In the genomic region with DNA sequence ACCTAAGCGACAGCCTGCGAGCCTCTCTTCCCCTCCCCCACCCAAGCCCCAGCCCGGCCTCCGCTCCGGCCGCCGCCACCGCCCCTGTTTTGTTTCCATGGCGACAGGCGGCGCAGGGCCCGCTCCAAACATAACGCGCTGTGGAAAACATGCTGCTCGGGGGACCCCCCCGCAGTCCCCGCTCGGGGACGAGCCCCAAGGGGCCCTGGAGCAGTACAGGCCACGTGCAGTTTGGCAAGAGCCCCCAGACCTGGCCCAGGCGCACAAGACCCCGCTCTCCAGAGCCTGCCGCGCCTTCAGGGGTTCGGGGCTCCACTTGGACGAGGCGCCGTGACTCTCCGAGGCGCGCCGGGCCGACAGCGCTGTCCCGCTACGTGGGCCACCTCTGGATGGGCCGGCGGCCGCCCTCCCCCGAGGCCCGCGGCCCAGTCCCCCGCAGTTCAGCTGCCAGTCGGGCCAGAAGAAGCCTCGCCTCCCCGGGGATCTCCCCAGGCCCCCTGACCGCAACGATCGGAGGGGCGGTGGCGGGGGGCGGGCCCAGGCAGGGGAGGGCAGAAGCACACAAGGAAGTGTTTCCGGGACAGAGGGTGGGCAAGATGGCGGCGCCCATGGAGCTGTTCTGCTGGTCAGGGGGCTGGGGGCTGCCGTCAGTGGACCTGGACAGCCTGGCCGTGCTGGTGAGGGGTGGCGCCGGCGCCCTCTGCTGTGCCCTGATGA, we compare ENCODE assay signal across 8 cellular contexts. TPM values are rescaled to one million over a fixed set of nuclear protein-coding genes. Genes with fewer than 3 reads are reported as not detected.
DNase-seq lines count a peak whose midpoint lies in the region; ATAC-seq and TF ChIP-seq lines count a peak whose summit lies in the region.

A gene with protein sequence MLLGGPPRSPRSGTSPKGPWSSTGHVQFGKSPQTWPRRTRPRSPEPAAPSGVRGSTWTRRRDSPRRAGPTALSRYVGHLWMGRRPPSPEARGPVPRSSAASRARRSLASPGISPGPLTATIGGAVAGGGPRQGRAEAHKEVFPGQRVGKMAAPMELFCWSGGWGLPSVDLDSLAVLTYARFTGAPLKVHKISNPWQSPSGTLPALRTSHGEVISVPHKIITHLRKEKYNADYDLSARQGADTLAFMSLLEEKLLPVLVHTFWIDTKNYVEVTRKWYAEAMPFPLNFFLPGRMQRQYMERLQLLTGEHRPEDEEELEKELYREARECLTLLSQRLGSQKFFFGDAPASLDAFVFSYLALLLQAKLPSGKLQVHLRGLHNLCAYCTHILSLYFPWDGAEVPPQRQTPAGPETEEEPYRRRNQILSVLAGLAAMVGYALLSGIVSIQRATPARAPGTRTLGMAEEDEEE (plus strand): TSS at position 40 of the 717 bp plus-strand sequence. CDS start 110 bp downstream, at position 150.

- peak within 1 kb of the TSS; percentile 95 for H3K4me3 ChIP-seq in GM06990 (replicated peaks; ENCODE audit: low read depth, low read length)
- H3K4me3 ChIP-seq in left ventricle myocardium inferior = peak within 1 kb of the TSS; percentile 95
- peak within 1 kb of the TSS; percentile 100 for H3K4me3 ChIP-seq in psoas muscle
- peak within 1 kb of the TSS; percentile 66 for H3K4me3 ChIP-seq in urinary bladder (ENCODE audit: low read depth, low read length)

- H3K27me3 ChIP-seq in GM06990 (replicated peaks; ENCODE audit: control insufficient read depth, insufficient read depth, low read length) (no peaks in the 10 kb centered on the region), left ventricle myocardium inferior (ENCODE audit: low read depth) (no peaks in the 10 kb centered on the region), psoas muscle (ENCODE audit: insufficient read depth in 3 of 3, low read length in 2 of 3) (no peaks in the 10 kb centered on the region)

- H3K4me1 ChIP-seq in left ventricle myocardium inferior (peaks cover 39% of the 10 kb centered on the region), psoas muscle (peaks cover 21% of the 10 kb centered on the region), urinary bladder (ENCODE audit: insufficient read depth) (no peaks in the 10 kb centered on the region)

- peaks cover 5% of the 10 kb centered on the region; the same call in 1 of the 2 replicates for H3K36me3 Mint-ChIP-seq in HFFc6 (ENCODE audit: low read depth)
- H3K36me3 Mint-ChIP-seq in T-helper 1 cell treated with Interleukin-12 subunit alpha and Interleukin-12 subunit beta and Interleukin-4 antibody, amounts not matched to agents 30 μg/mL and 1 μg/mL, for 36 hours (ENCODE audit: low read depth) = peaks cover 3% of the 10 kb centered on the region

- H3K9me3 Mint-ChIP-seq in HFFc6 = no peaks in the 10 kb centered on the region
- no peaks in the 10 kb centered on the region for H3K9me3 Mint-ChIP-seq in T-helper 1 cell treated with Interleukin-12 subunit alpha and Interleukin-12 subunit beta and Interleukin-4 antibody, amounts not matched to agents 30 μg/mL and 1 μg/mL, for 36 hours

- H3K36me3 ChIP-seq in GM06990 (ENCODE audit: control insufficient read depth, insufficient read depth, low read length) = peaks cover 2% of the 10 kb centered on the region; the same call in 1 of the 2 replicates
- peaks cover 4% of the 10 kb centered on the region for H3K36me3 ChIP-seq in left ventricle myocardium inferior
- H3K36me3 ChIP-seq in psoas muscle (ENCODE audit: insufficient read depth in 1 of 2, low read depth in 1 of 2) = peaks cover 3 to 21% of the 10 kb centered on the region in 2 donors
- H3K36me3 ChIP-seq in urinary bladder (ENCODE audit: insufficient read depth) = no peaks in the 10 kb centered on the region

- ATAC-seq in psoas muscle = peak; percentile 85 to 90 (median 90)

- intact Hi-C loops in left ventricle myocardium inferior (cut with micrococcal nuclease) (no loop called here), psoas muscle (cut with DNase I) (no loop called here)

- H3K27ac ChIP-seq in left ventricle myocardium inferior (replicated peaks) = peak within 1 kb of the TSS; percentile 99
- H3K27ac ChIP-seq in psoas muscle = peak within 1 kb of the TSS; percentile 99
- peak within 1 kb of the TSS; percentile 93 for H3K27ac ChIP-seq in urinary bladder (ENCODE audit: low read depth)

- H3K4me1 Mint-ChIP-seq in HFFc6 (ENCODE audit: low read depth) = peaks cover 35% of the 10 kb centered on the region
- peaks cover 24% of the 10 kb centered on the region for H3K4me1 Mint-ChIP-seq in T-helper 1 cell treated with Interleukin-12 subunit alpha and Interleukin-12 subunit beta and Interleukin-4 antibody, amounts not matched to agents 30 μg/mL and 1 μg/mL, for 36 hours (ENCODE audit: low read depth)

- 0 to 1% (median 1%) methylated on average over 53 to 60 of the region's 60 CpGs for WGBS in psoas muscle, 3 donors
- WGBS in urinary bladder = under 1% methylated on average over 60 of the region's 60 CpGs

- TF ChIP-seq CTCF in GM06990 (IDR thresholded peaks at IDR 0.05; ENCODE audit: insufficient read depth, low read length, poor library complexity, severe bottlenecking) (no peak), HFFc6 (IDR thresholded peaks at IDR 0.05) (0 out of 2 replicates have a peak, but pooled peaks have one; percentile 16), left ventricle myocardium inferior (IDR thresholded peaks at IDR 0.05; ENCODE audit: borderline replicate concordance) (no peak), psoas muscle (IDR thresholded peaks at IDR 0.05) (no peak)

- peak within 1 kb of the TSS; percentile 99 for H3K27ac Mint-ChIP-seq in HFFc6
- peak within 1 kb of the TSS; percentile 93 for H3K27ac Mint-ChIP-seq in T-helper 1 cell treated with Interleukin-12 subunit alpha and Interleukin-12 subunit beta and Interleukin-4 antibody, amounts not matched to agents 30 μg/mL and 1 μg/mL, for 36 hours

- peak within 1 kb of the TSS; percentile 94 for H3K4me3 Mint-ChIP-seq in HFFc6
- H3K4me3 Mint-ChIP-seq in T-helper 1 cell treated with Interleukin-12 subunit alpha and Interleukin-12 subunit beta and Interleukin-4 antibody, amounts not matched to agents 30 μg/mL and 1 μg/mL, for 36 hours = peak within 1 kb of the TSS; percentile 85

- H3K9me3 ChIP-seq in left ventricle myocardium inferior (replicated peaks) (no peaks in the 10 kb centered on the region), psoas muscle (no peaks in the 10 kb centered on the region)

- H3K27me3 Mint-ChIP-seq in HFFc6 (ENCODE audit: insufficient read depth) = no peaks in the 10 kb centered on the region; the same call in 1 of the 2 replicates
- no peaks in the 10 kb centered on the region for H3K27me3 Mint-ChIP-seq in T-helper 1 cell treated with Interleukin-12 subunit alpha and Interleukin-12 subunit beta and Interleukin-4 antibody, amounts not matched to agents 30 μg/mL and 1 μg/mL, for 36 hours (ENCODE audit: low read depth)

- DNase-seq in GM06990 (ENCODE audit: extremely low read depth, insufficient read length) (peak; percentile 86), HFFc6 (peak; percentile 80), NCI-H128 (lab: John Stamatoyannopoulos, UW; ENCODE audit: unreplicated experiment) (peak; percentile 55), amniotic epithelial cell (ENCODE audit: low read depth) (peak; percentile 73), left ventricle myocardium inferior (peak; percentile 93), psoas muscle (peak; percentile 90 to 94)

RNA-seq across cellular contexts. Expression of the gene that starts here (rescaled TPM):
- 10 to 100 TPM; 49.8 to 55.4 (median 51.5) TPM for total RNA-seq in HFFc6 (2021; fragmentation: NEBNext Ultra II Directional; extraction: Animal tissue kit (Norgen Biotek cat#: 25700))
- total RNA-seq in left ventricle myocardium inferior (18.0 TPM), psoas muscle (10 to 100 TPM in 3 of 4 donors, 1 to 10 TPM in 1; 8.1 to 17.7 (median 14.0) TPM), urinary bladder (13.6 TPM)
- polyA plus RNA-seq in psoas muscle (10 to 100 TPM; 25.8 to 47.1 (median 27.4) TPM), urinary bladder (40.2 TPM)

Comparison
In these comparisons a context has a peak if more than half of its experiments do, and no peak if none do; other contexts are left out.
1. Peak in every context shown above with its lines: DNase-seq, ATAC-seq, H3K4me3 ChIP-seq and H3K27ac ChIP-seq.